ENCODE assay signal across 14 cellular contexts in genomic region chr1:221801773-221802516, GRCh38.
DNase-seq lines count a peak whose midpoint lies in the region; ATAC-seq and TF ChIP-seq lines count a peak whose summit lies in the region.
"Had no signal": no experiment of that assay in that cellular context is flagged by ENCODE, and none has a peak within 500 bp of the region (broad histone marks: within the 10 kb centered on the region; RNA-seq: fewer than 3 reads in every experiment).

No MANE protein-coding gene starts in this region.

- H3K9me2 ChIP-seq in Karpas-422 (replicated peaks; ENCODE audit: insufficient read depth, low read length): no peaks in the 10 kb centered on the region

- TF ChIP-seq POLR2A in IMR-90 (IDR thresholded peaks at IDR 0.05; ENCODE audit: low read depth, low read length): no peak

- H3K9ac ChIP-seq in IMR-90 (ENCODE audit: low read depth, low read length): no peak overlapping the region
- H3K9ac ChIP-seq in Karpas-422 (ENCODE audit: low read length): no peak overlapping the region
- H3K9ac ChIP-seq: parathyroid adenoma had no signal

- H3K79me1 ChIP-seq in IMR-90 (ENCODE audit: low read depth in 1 of 2, low read length in 2 of 2): no peaks in the 10 kb centered on the region

- peak overlapping the region; percentile 82 for H3K4ac ChIP-seq in IMR-90 (ENCODE audit: low read depth, low read length)

- DNase-seq in DMS53 (lab: John Stamatoyannopoulos, UW) (peak; percentile 71), IMR-90 (peak; percentile 89), astrocyte of the spinal cord (ENCODE audit: low read depth, low spot score) (peak; percentile 77), kidney tubule cell (ENCODE audit: low spot score) (peak; percentile 80), aorta (no peak), NCI-H187 (lab: John Stamatoyannopoulos, UW) (no peak), Karpas-422 (no peak), midbrain (lab: John Stamatoyannopoulos, UW) (no peak)
- DNase-seq: activated CD4-positive, CD25-positive, alpha-beta regulatory T cell; DMS153; H9; NCI-H2081; tibial artery had no signal

- H2AK9ac ChIP-seq in IMR-90 (replicated peaks; ENCODE audit: low read depth, low read length, poor library complexity): no peak overlapping the region

- H4K20me1 ChIP-seq in IMR-90 (ENCODE audit: insufficient read depth, low read length) (no peaks in the 10 kb centered on the region), Karpas-422 (ENCODE audit: insufficient read depth, low read depth, low read length) (no peaks in the 10 kb centered on the region)

- H2AFZ ChIP-seq in IMR-90 (replicated peaks; ENCODE audit: low read length, poor library complexity) (no peak overlapping the region), Karpas-422 (ENCODE audit: low read length) (no peak overlapping the region)
- H2AFZ ChIP-seq: parathyroid adenoma had no signal

- 0 out of 2 replicates have a peak overlapping the region, but pooled peaks have one; percentile 3 for H3K14ac ChIP-seq in IMR-90 (replicated peaks; ENCODE audit: low read depth, low read length)

- no TSS peak for BruUV-seq in IMR-90 (replicated peaks; lab: Mats Ljungman, UMichigan)

- no peaks in the 10 kb centered on the region for H3K9me3 ChIP-seq in IMR-90 (ENCODE audit: control insufficient read depth, insufficient read depth, low read length)
- H3K9me3 ChIP-seq in aorta (ENCODE audit: control insufficient read depth, low read length): peaks cover 1% of the 10 kb centered on the region
- no peaks in the 10 kb centered on the region for H3K9me3 ChIP-seq in Karpas-422 (ENCODE audit: low read length)
- H3K9me3 ChIP-seq: tibial artery had no signal

- TF ChIP-seq CTCF in IMR-90 (conservative IDR thresholded peaks at IDR 0.05; ENCODE audit: low read depth, low read length) (no peak), astrocyte of the spinal cord (IDR thresholded peaks at IDR 0.05; ENCODE audit: low read depth, low read length) (no peak)

- H3K4me2 ChIP-seq in IMR-90 (ENCODE audit: low read depth, low read length) (peak overlapping the region; percentile 67), Karpas-422 (ENCODE audit: low read depth, low read length, poor library complexity, severe bottlenecking) (no peak overlapping the region)

- H3K79me2 ChIP-seq in Karpas-422 (ENCODE audit: low read length): no peaks in the 10 kb centered on the region
- H3K79me2 ChIP-seq: parathyroid adenoma had no signal

- H3K27ac ChIP-seq in IMR-90 (ENCODE audit: insufficient read depth, low read length) (peak overlapping the region; percentile 70), aorta (ENCODE audit: low read depth in 1 of 2, low read length in 2 of 2) (no peak overlapping the region), Karpas-422 (ENCODE audit: low read length) (no peak overlapping the region)
- H3K27ac ChIP-seq: parathyroid adenoma, tibial artery had no signal

- dilution Hi-C loops in IMR-90 (cut with HindIII; ENCODE audit: low sequenced_read_pairs, unreplicated experiment): no loop called here

- CTCF ChIA-PET in IMR-90 (lab: Yijun Ruan, JAX): interaction anchor here (0.6 to 0.8 kb wide), 2 partner anchors 32 to 995 kb away, joined by 3 to 9 read pairs; no protein-coding TSS in a partner anchor

- H3K4me3 ChIP-seq in IMR-90 (ENCODE audit: insufficient read depth, low read depth, low read length): no peak overlapping the region
- no peak overlapping the region for H3K4me3 ChIP-seq in astrocyte of the spinal cord (ENCODE audit: low read depth, low read length)
- H3K4me3 ChIP-seq in aorta (ENCODE audit: low read length in 2 of 2): no peak overlapping the region
- H3K4me3 ChIP-seq in Karpas-422 (ENCODE audit: low read length): no peak overlapping the region
- H3K4me3 ChIP-seq: tibial artery had no signal

- H2BK15ac ChIP-seq in IMR-90 (ENCODE audit: low read depth, low read length): peak overlapping the region; percentile 61; the same call in 2 of the 3 replicates

- ATAC-seq in IMR-90 (ENCODE audit: low read depth) (peak; percentile 84), aorta (ENCODE audit: low FRiP score) (no peak)

- H3K23ac ChIP-seq in IMR-90 (ENCODE audit: low read depth, low read length): 0 out of 2 replicates have a peak overlapping the region, but pooled peaks have one; percentile 33

- peak overlapping the region; percentile 53; the same call in 1 of the 2 replicates for H4K91ac ChIP-seq in IMR-90 (ENCODE audit: insufficient read depth, low read depth, low read length)

- H3K36me3 ChIP-seq in IMR-90 (ENCODE audit: control insufficient read depth, insufficient read depth, low read length): no peaks in the 10 kb centered on the region
- no peaks in the 10 kb centered on the region for H3K36me3 ChIP-seq in aorta (ENCODE audit: control insufficient read depth in 1 of 2, insufficient read depth in 2 of 2, low read length in 1 of 2)
- H3K36me3 ChIP-seq in Karpas-422 (ENCODE audit: insufficient read depth, low read length): no peaks in the 10 kb centered on the region
- H3K36me3 ChIP-seq: tibial artery had no signal

- H2BK5ac ChIP-seq in IMR-90 (ENCODE audit: low read depth, low read length, poor library complexity, severe bottlenecking): peak overlapping the region; percentile 5

- no peak for TF ChIP-seq RAD21 in IMR-90 (IDR thresholded peaks at IDR 0.05; ENCODE audit: low read length)

- 0 out of 2 replicates have a peak overlapping the region, but pooled peaks have one; percentile 44 for H3K18ac ChIP-seq in IMR-90 (ENCODE audit: low read depth, low read length)

- H2AK5ac ChIP-seq in IMR-90 (ENCODE audit: low read depth, low read length): peak overlapping the region; percentile 89

- peak overlapping the region in 1 of 2 experiments; percentile 48; a peak in 1 of 4 replicates for H4K8ac ChIP-seq in IMR-90 (ENCODE audit: low read depth in 2 of 2, low read length in 2 of 2)

- H3K9me1 ChIP-seq in IMR-90 (ENCODE audit: insufficient read depth, low read length): peaks cover 8% of the 10 kb centered on the region; the same call in 1 of the 2 replicates

- in situ Hi-C loops in IMR-90 (cut with MboI; ENCODE audit: low sequenced_read_pairs): no loop called here
- in situ Hi-C loops in astrocyte of the spinal cord (cut with HindIII; ENCODE audit: low sequenced_read_pairs): no loop called here

- H3K4me1 ChIP-seq in IMR-90 (ENCODE audit: control insufficient read depth, insufficient read depth, low read length) (peaks cover 14% of the 10 kb centered on the region), aorta (ENCODE audit: control insufficient read depth in 1 of 2, insufficient read depth in 2 of 2, low read length in 2 of 2) (no peaks in the 10 kb centered on the region), Karpas-422 (ENCODE audit: low read length) (no peaks in the 10 kb centered on the region)
- H3K4me1 ChIP-seq: parathyroid adenoma, tibial artery had no signal

- H3K56ac ChIP-seq in IMR-90 (ENCODE audit: extremely low read depth, insufficient read depth, low read length): peak overlapping the region; percentile 67; the same call in 1 of the 2 replicates

- POLR2A ChIA-PET in IMR-90 (lab: Charles Lee; ENCODE audit: unreplicated experiment): no interaction called here

- H3K27me3 ChIP-seq in IMR-90 (ENCODE audit: control insufficient read depth, insufficient read depth, low read length): no peaks in the 10 kb centered on the region
- no peaks in the 10 kb centered on the region for H3K27me3 ChIP-seq in aorta (ENCODE audit: control insufficient read depth in 1 of 2, insufficient read depth in 2 of 2, low read length in 1 of 2)
- no peaks in the 10 kb centered on the region for H3K27me3 ChIP-seq in Karpas-422 (ENCODE audit: low read length)
- H3K27me3 ChIP-seq: tibial artery had no signal

- H4K5ac ChIP-seq in IMR-90 (ENCODE audit: low read depth, low read length): no peak overlapping the region

- intact Hi-C loops in IMR-90 (cut with micrococcal nuclease) (loop anchor here (5.0 kb wide), 1 partner anchor 655 kb away; no protein-coding TSS in a partner anchor), aorta (cut with DNase I) (no loop called here)

- H2BK120ac ChIP-seq in IMR-90 (ENCODE audit: low read depth, low read length): peak overlapping the region; percentile 76

- WGBS in IMR-90 (ENCODE audit: extremely low coverage in 2 of 2, insufficient read length in 1 of 2), 2 experiments: no CpG with 5 or more reads among the region's 1 CpG
- WGBS in aorta, 2 donors: 73 to 79% methylated on average over 1 of the region's 1 CpG

- peak overlapping the region; percentile 88 for H2BK20ac ChIP-seq in IMR-90 (ENCODE audit: low read depth, low read length)

TF ChIP-seq in IMR-90, 13 proteins besides CTCF, POLR2A, EP300 and RAD21:
- no peak for TF ChIP-seq NFE2L2 (IDR thresholded peaks at IDR 0.05; ENCODE audit: low read depth, low read length)
- TF ChIP-seq SMC3 (IDR thresholded peaks at IDR 0.05; ENCODE audit: low read depth, low read length): no peak
- no peak for TF ChIP-seq ELK1 (IDR thresholded peaks at IDR 0.05; ENCODE audit: borderline replicate concordance, low read depth, low read length)
- TF ChIP-seq MXI1 (IDR thresholded peaks at IDR 0.05; ENCODE audit: borderline replicate concordance, low read depth, low read length): no peak
- TF ChIP-seq FOS (IDR thresholded peaks at IDR 0.05; ENCODE audit: low read depth, low read length): peak; percentile 83
- no peak for TF ChIP-seq MAZ (IDR thresholded peaks at IDR 0.05; ENCODE audit: borderline replicate concordance, low read depth, low read length)
- TF ChIP-seq, protein P1, sequence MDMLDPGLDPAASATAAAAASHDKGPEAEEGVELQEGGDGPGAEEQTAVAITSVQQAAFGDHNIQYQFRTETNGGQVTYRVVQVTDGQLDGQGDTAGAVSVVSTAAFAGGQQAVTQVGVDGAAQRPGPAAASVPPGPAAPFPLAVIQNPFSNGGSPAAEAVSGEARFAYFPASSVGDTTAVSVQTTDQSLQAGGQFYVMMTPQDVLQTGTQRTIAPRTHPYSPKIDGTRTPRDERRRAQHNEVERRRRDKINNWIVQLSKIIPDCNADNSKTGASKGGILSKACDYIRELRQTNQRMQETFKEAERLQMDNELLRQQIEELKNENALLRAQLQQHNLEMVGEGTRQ (IDR thresholded peaks at IDR 0.05; ENCODE audit: low read depth, low read length): no peak
- TF ChIP-seq CHD1 (IDR thresholded peaks at IDR 0.05; ENCODE audit: low read depth, low read length): no peak
- TF ChIP-seq RCOR1 (IDR thresholded peaks at IDR 0.05; ENCODE audit: insufficient replicate concordance, low read length): no peak
- TF ChIP-seq MAFK (IDR thresholded peaks at IDR 0.05; ENCODE audit: low read depth, low read length): peak; percentile 21; the same call in 1 of the 2 replicates
- no peak for TF ChIP-seq BHLHE40 (IDR thresholded peaks at IDR 0.05; ENCODE audit: low read depth, low read length)

Comparison
In these comparisons a context has a peak if more than half of its experiments do, and no peak if none do; other contexts are left out.
1. DNase-seq: peak in DMS53 (single experiment), IMR-90 (single experiment), astrocyte of the spinal cord (single experiment) and kidney tubule cell (single experiment); none in aorta (0 of 2), NCI-H187 (0 of 2), Karpas-422 (single experiment) and midbrain (single experiment).